ENCODE assay signal across 16 cellular contexts in genomic region chrX:12471061-12471460, GRCh38.
A peak's percentile ranks its signal among the peaks of the same experiment; 100 is the strongest.
DNase-seq lines count a peak whose midpoint lies in the region; ATAC-seq and TF ChIP-seq lines count a peak whose summit lies in the region.
"Had no signal": no experiment of that assay in that cellular context is flagged by ENCODE, and none has a peak within 500 bp of the region (broad histone marks: within the 10 kb centered on the region; RNA-seq: fewer than 3 reads in every experiment).

No MANE protein-coding gene starts in this region.

- H3K9ac ChIP-seq in OCI-LY3 (ENCODE audit: low read length) (peak overlapping the region; percentile 35), smooth muscle cell (ENCODE audit: low read depth) (no peak overlapping the region)
- H3K9ac ChIP-seq: GM23248 had no signal

- H3K27me3 ChIP-seq in OCI-LY3 (ENCODE audit: low read depth, low read length), result no peaks in the 10 kb centered on the region
- H3K27me3 ChIP-seq in smooth muscle cell (ENCODE audit: low read depth), result no peaks in the 10 kb centered on the region

- H3K4me2 ChIP-seq in OCI-LY3 (ENCODE audit: low read length), result peak overlapping the region; percentile 77
- H3K4me2 ChIP-seq in smooth muscle cell, result no peak overlapping the region

- WGBS in smooth muscle cell (ENCODE audit: low lambda C conversion rate), result 68% methylated on average over 2 of the region's 2 CpGs

- H3K4me3 ChIP-seq in OCI-LY3 (ENCODE audit: low read length) (peak overlapping the region; percentile 67), smooth muscle cell (no peak overlapping the region)
- H3K4me3 ChIP-seq: GM12878, GM23248 had no signal

- peak overlapping the region; percentile 71 for H2AFZ ChIP-seq in OCI-LY3 (ENCODE audit: low read depth, low read length)
- no peak overlapping the region for H2AFZ ChIP-seq in smooth muscle cell (ENCODE audit: low read depth)
- H2AFZ ChIP-seq: GM23248 had no signal

- no peaks in the 10 kb centered on the region for H3K79me2 ChIP-seq in OCI-LY3 (ENCODE audit: low read length)
- H3K79me2 ChIP-seq in smooth muscle cell (ENCODE audit: low read depth), result no peaks in the 10 kb centered on the region

- no peak for ATAC-seq in left lobe of liver
- ATAC-seq: GM12878 had no signal

- no peaks in the 10 kb centered on the region for H3F3A ChIP-seq in smooth muscle cell (ENCODE audit: low read depth)

- TF ChIP-seq CTCF in OCI-LY3 (IDR thresholded peaks at IDR 0.05; ENCODE audit: low read depth, low read length) (no peak), smooth muscle cell (IDR thresholded peaks at IDR 0.05; ENCODE audit: borderline replicate concordance, insufficient read depth, poor library complexity, severe bottlenecking) (no peak)

- H4K20me1 ChIP-seq in OCI-LY3 (ENCODE audit: insufficient read depth, low read length) (no peaks in the 10 kb centered on the region), smooth muscle cell (ENCODE audit: low read depth) (no peaks in the 10 kb centered on the region)

- peak; percentile 8 for DNase-seq in MV-4-11 (lab: John Stamatoyannopoulos, UW)
- DNase-seq in epithelial cell of prostate (ENCODE audit: low read depth, low spot score), result no peak
- DNase-seq in smooth muscle cell (lab: John Stamatoyannopoulos, UW; ENCODE audit: unreplicated experiment), result no peak
- no peak for DNase-seq in stimulated activated CD4-positive, alpha-beta T cell treated with anti-CD3 and anti-CD28 coated beads, Interleukin-4, amount 100 ng/mL, for 4 hours
- no peak for DNase-seq in left lobe of liver (ENCODE audit: low spot score)
- DNase-seq: C1 segment of cervical spinal cord; CD4-positive, alpha-beta memory T cell; DMS 273 treated with DMSO at 0.1 percent for 48 hours; DMS79; EL; GDM1; GM23248; H7; HCEC 1CT had no signal

- peaks cover 29% of the 10 kb centered on the region for H3K4me1 ChIP-seq in OCI-LY3 (ENCODE audit: low read length)
- no peaks in the 10 kb centered on the region for H3K4me1 ChIP-seq in smooth muscle cell (ENCODE audit: low read depth)

- H3K27ac ChIP-seq in OCI-LY3 (ENCODE audit: low read length), result no peak overlapping the region
- H3K27ac ChIP-seq in epithelial cell of prostate, result peak overlapping the region; percentile 33
- H3K27ac ChIP-seq in smooth muscle cell (ENCODE audit: low read depth), result peak overlapping the region; percentile 6
- H3K27ac ChIP-seq: GM23248 had no signal

- no peaks in the 10 kb centered on the region for H3K9me3 ChIP-seq in OCI-LY3 (ENCODE audit: insufficient read depth, low read length)
- H3K9me3 ChIP-seq in smooth muscle cell (replicated peaks; ENCODE audit: low read depth), result no peaks in the 10 kb centered on the region

- no peaks in the 10 kb centered on the region for H3K36me3 ChIP-seq in OCI-LY3 (replicated peaks; ENCODE audit: low read depth, low read length)
- no peaks in the 10 kb centered on the region for H3K36me3 ChIP-seq in smooth muscle cell (ENCODE audit: low read depth)
